Comparison of ENCODE assay signal across 22 cellular contexts in genomic region chr14:104899781-104900180, GRCh38. TPM values are rescaled to one million over a fixed set of nuclear protein-coding genes. Genes with fewer than 3 reads are reported as not detected.
"Had no signal": no experiment of that assay in that cellular context is flagged by ENCODE, and none has a peak within 500 bp of the region (broad histone marks: within the 10 kb centered on the region; RNA-seq: fewer than 3 reads in every experiment).

No MANE protein-coding gene starts in this region.

- H3K4me3 ChIP-seq: SJCRH30 had no signal

- H3K9me3 ChIP-seq: SJCRH30 had no signal

- H3K36me3 ChIP-seq: SJCRH30 had no signal

- H3K27ac ChIP-seq: SJCRH30 had no signal

- DNase-seq: IMR-90, KG1, MV-4-11, NCI-H1048, NCI-H1105, NCI-H1417, NCI-H1436 treated with DMSO at 0.1 percent for 48 hours, NCI-H1694, NCI-H187 treated with DMSO at 0.1 percent for 48 hours, NCI-H2029 treated with DMSO at 0.1 percent for 48 hours, NCI-H2227 treated with DMSO at 0.1 percent for 48 hours, NCI-H524, NCI-H526 treated with DMSO at 0.1 percent for 48 hours, NCI-H748 treated with DMSO at 0.1 percent for 48 hours, PC-3, SHP77 treated with DMSO at 0.1 percent for 48 hours, SJCRH30 had no signal

RNA-seq across cellular contexts. Expression of gene PLD4, which starts 24.9 kb away (rescaled TPM):
- total RNA-seq: HepG2, IMR-90, LHCN-M2, MCF 10A, NCI-H460, Right ventricle myocardium inferior, SJCRH30 had no signal
